8 cellular contexts compared by ENCODE assay signal in the genomic region with DNA sequence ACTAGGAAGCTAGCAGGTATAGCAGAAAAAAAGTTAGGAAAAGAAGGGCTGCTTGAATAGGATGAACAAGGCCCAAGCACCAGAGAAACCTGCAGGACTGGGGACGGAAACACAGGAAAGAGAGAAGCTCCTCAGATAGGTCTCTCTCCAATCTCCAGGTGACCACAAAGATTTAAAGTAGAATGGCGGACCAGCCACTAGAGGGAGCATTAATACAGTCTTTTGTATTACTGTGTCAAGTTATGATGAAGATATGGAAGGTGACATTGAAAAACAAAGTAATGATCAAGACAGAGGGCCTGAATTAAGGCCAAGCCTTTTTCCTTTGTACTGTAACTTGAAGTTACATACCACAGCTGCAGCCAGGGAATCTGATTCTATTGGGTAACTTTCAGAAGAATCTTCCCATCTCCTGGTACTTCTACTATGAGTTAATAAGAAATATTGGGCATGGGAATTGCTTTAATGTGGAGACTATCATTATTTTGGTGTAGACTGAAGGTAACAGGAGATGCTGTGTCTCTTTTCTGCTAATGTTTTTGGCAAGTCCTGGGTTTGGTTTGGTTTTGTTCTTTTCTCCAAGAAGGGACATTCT. TPM values are rescaled to one million over a fixed set of nuclear protein-coding genes. Genes with fewer than 3 reads are reported as not detected.
A peak's percentile ranks its signal among the peaks of the same experiment; 100 is the strongest.
DNase-seq lines count a peak whose midpoint lies in the region; ATAC-seq and TF ChIP-seq lines count a peak whose summit lies in the region.

No MANE protein-coding gene starts in this region.

- WGBS in psoas muscle, 3 donors: 24 to 35% (median 33%) methylated on average over 2 of the region's 2 CpGs
- 12 to 18% (median 12%) methylated on average over 2 of the region's 2 CpGs for WGBS in ovary, 3 donors

- H3K9me3 Mint-ChIP-seq in CD4-positive, CD25-positive, alpha-beta regulatory T cell: no peaks in the 10 kb centered on the region

- no peak for TF ChIP-seq EP300 in ovary (IDR thresholded peaks at IDR 0.05)

- peaks cover 91% of the 10 kb centered on the region for H3K4me1 ChIP-seq in CD4-positive, CD25-positive, alpha-beta regulatory T cell (ENCODE audit: control insufficient read depth, insufficient read depth, low read length, poor library complexity, severe bottlenecking)
- no peaks in the 10 kb centered on the region for H3K4me1 ChIP-seq in psoas muscle
- H3K4me1 ChIP-seq in ovary (ENCODE audit: insufficient read depth): no peaks in the 10 kb centered on the region

- intact Hi-C loops in psoas muscle (cut with DNase I): no loop called here
- intact Hi-C loops in ovary (cut with DNase I): no loop called here

- ATAC-seq in CD4-positive, CD25-positive, alpha-beta regulatory T cell (ENCODE audit: low read depth in 2 of 2): peak; percentile 67 to 70
- ATAC-seq in GM18868 (IDR thresholded peaks at IDR 0.05; ENCODE audit: unreplicated experiment): peak; percentile 59
- ATAC-seq in HG03066 (IDR thresholded peaks at IDR 0.05; ENCODE audit: low read depth, unreplicated experiment): peak; percentile 82
- ATAC-seq in psoas muscle: no peak

- no peaks in the 10 kb centered on the region for H3K27me3 ChIP-seq in CD4-positive, CD25-positive, alpha-beta regulatory T cell (ENCODE audit: control insufficient read depth, insufficient read depth, low read length)
- no peaks in the 10 kb centered on the region for H3K27me3 ChIP-seq in psoas muscle (ENCODE audit: insufficient read depth in 3 of 3, low read length in 2 of 3)
- no peaks in the 10 kb centered on the region for H3K27me3 ChIP-seq in ovary

- TF ChIP-seq POLR2A in ovary (IDR thresholded peaks at IDR 0.05): no peak

- no peaks in the 10 kb centered on the region for H3K9me3 ChIP-seq in CD4-positive, CD25-positive, alpha-beta regulatory T cell (ENCODE audit: control insufficient read depth in 2 of 2, low read length in 2 of 2)
- no peaks in the 10 kb centered on the region for H3K9me3 ChIP-seq in psoas muscle
- H3K9me3 ChIP-seq in ovary: no peaks in the 10 kb centered on the region

- H3K27ac ChIP-seq in CD4-positive, CD25-positive, alpha-beta regulatory T cell (ENCODE audit: insufficient read depth, low read length, poor library complexity, severe bottlenecking): peak overlapping the region; percentile 70
- H3K27ac ChIP-seq in psoas muscle: no peak overlapping the region
- no peak overlapping the region for H3K27ac ChIP-seq in ovary

- peak overlapping the region; percentile 71 to 99 (median 89) for H3K27ac Mint-ChIP-seq in CD4-positive, CD25-positive, alpha-beta regulatory T cell

- TF ChIP-seq CTCF in psoas muscle (IDR thresholded peaks at IDR 0.05) (peak; percentile 50), ovary (IDR thresholded peaks at IDR 0.05) (no peak)

- peak overlapping the region; percentile 56 for H3K4me3 ChIP-seq in CD4-positive, CD25-positive, alpha-beta regulatory T cell (ENCODE audit: low read depth, low read length)
- H3K4me3 ChIP-seq in psoas muscle (no peak overlapping the region), ovary (no peak overlapping the region)

- DNase-seq in CD4-positive, CD25-positive, alpha-beta regulatory T cell: peak; percentile 62 to 86 (median 79)
- DNase-seq in NOMO-1 treated with DMSO at 0.1 percent for 48 hours (lab: John Stamatoyannopoulos, UW; ENCODE audit: unreplicated experiment) (peak; percentile 63), activated T-cell treated with anti-CD3 and anti-CD28 coated beads for 24 hours (ENCODE audit: low read depth) (peak; percentile 59), fibroblast of peridontal ligament (ENCODE audit: extremely low read depth) (peak; percentile 48), psoas muscle (no peak), ovary (no peak)

- H3K27me3 Mint-ChIP-seq in CD4-positive, CD25-positive, alpha-beta regulatory T cell: no peaks in the 10 kb centered on the region

- peaks cover 35% of the 10 kb centered on the region for H3K36me3 ChIP-seq in CD4-positive, CD25-positive, alpha-beta regulatory T cell (ENCODE audit: control insufficient read depth, insufficient read depth, low read length)
- H3K36me3 ChIP-seq in psoas muscle (ENCODE audit: insufficient read depth in 1 of 2, low read depth in 1 of 2): no peaks in the 10 kb centered on the region
- H3K36me3 ChIP-seq in ovary: no peaks in the 10 kb centered on the region

- H3K4me3 Mint-ChIP-seq in CD4-positive, CD25-positive, alpha-beta regulatory T cell: peak overlapping the region; percentile 55 to 95 (median 72)

- H3K4me1 Mint-ChIP-seq in CD4-positive, CD25-positive, alpha-beta regulatory T cell: peaks cover 46 to 93% (median 82%) of the 10 kb centered on the region in 4 donors

- H3K36me3 Mint-ChIP-seq in CD4-positive, CD25-positive, alpha-beta regulatory T cell: peaks cover 27% of the 10 kb centered on the region

RNA-seq across cellular contexts. Expression of a gene that starts 33.8 kb away (rescaled TPM):
- not detected for total RNA-seq in CD4-positive, CD25-positive, alpha-beta regulatory T cell
- polyA plus RNA-seq in CD4-positive, CD25-positive, alpha-beta regulatory T cell: not detected
- total RNA-seq in psoas muscle (not detected), ovary (under 1 TPM in 4 of 7 donors, not detected in 3; under 0.01 to 0.17 (median 0.05) TPM)
- polyA plus RNA-seq in psoas muscle (under 1 TPM in 1 of 3 donors, not detected in 2; 0.01 TPM), ovary (under 1 TPM in 1 of 2 donors, not detected in 1; 0.03 TPM)

RNA-seq across cellular contexts. Expression of a gene that starts 44.9 kb away (rescaled TPM):
- not detected for total RNA-seq in CD4-positive, CD25-positive, alpha-beta regulatory T cell
- polyA plus RNA-seq in CD4-positive, CD25-positive, alpha-beta regulatory T cell: not detected
- not detected for total RNA-seq in psoas muscle
- polyA plus RNA-seq in psoas muscle: not detected
- total RNA-seq in ovary: not detected
- polyA plus RNA-seq in ovary: not detected

RNA-seq across cellular contexts. Expression of a gene that starts 54.8 kb away (rescaled TPM):
- total RNA-seq in CD4-positive, CD25-positive, alpha-beta regulatory T cell: 10.0 TPM
- 10 to 100 TPM; 18.5 to 35.5 (median 25.1) TPM for polyA plus RNA-seq in CD4-positive, CD25-positive, alpha-beta regulatory T cell
- total RNA-seq in psoas muscle (10 to 100 TPM; 27.2 to 44.8 (median 38.8) TPM), ovary (10 to 100 TPM; 23.0 to 37.9 (median 30.7) TPM)
- polyA plus RNA-seq in psoas muscle (10 to 100 TPM; 43.0 to 95.6 (median 47.0) TPM), ovary (10 to 100 TPM; 28.2 to 30.1 TPM)

Comparison
In these comparisons a context has a peak if more than half of its experiments do, and no peak if none do; other contexts are left out.
1. ATAC-seq: peak in CD4-positive, CD25-positive, alpha-beta regulatory T cell (2 of 2), GM18868 (single experiment) and HG03066 (single experiment); none in psoas muscle (0 of 4).
2. DNase-seq: peak in CD4-positive, CD25-positive, alpha-beta regulatory T cell (3 of 3), NOMO-1 treated with DMSO at 0.1 percent for 48 hours (single experiment), activated T-cell treated with anti-CD3 and anti-CD28 coated beads for 24 hours (single experiment) and fibroblast of peridontal ligament (single experiment); none in psoas muscle (0 of 2) and ovary (0 of 5).